In genomic region chr14:29529418-29529817, GRCh38 we compare ENCODE assay signal across 11 cellular contexts.
DNase-seq lines count a peak whose midpoint lies in the region; TF ChIP-seq lines count a peak whose summit lies in the region.
"Had no signal": no experiment of that assay in that cellular context is flagged by ENCODE, and none has a peak within 500 bp of the region (broad histone marks: within the 10 kb centered on the region; RNA-seq: fewer than 3 reads in every experiment).

No MANE protein-coding gene starts in this region.

- DNase-seq in NCI-H1436 (lab: John Stamatoyannopoulos, UW) (peak; percentile 29), NCI-H1436 treated with DMSO at 0.1 percent for 48 hours (lab: John Stamatoyannopoulos, UW) (no peak), LHCN-M2 (ENCODE audit: low read depth) (peak; percentile 7), cardiac fibroblast (ENCODE audit: low read depth in 2 of 2) (peak; percentile 7 to 19), activated gamma-delta T cell (lab: John Stamatoyannopoulos, UW) (no peak), T-helper 1 cell (no peak), colonic mucosa (no peak)
- DNase-seq: activated gamma-delta T cell treated with Interleukin-2 at 50 U/mL for 16 hours, naive B cell had no signal

- H3K9me3 ChIP-seq in neuron (ENCODE audit: low read length), result no peaks in the 10 kb centered on the region
- H3K9me3 ChIP-seq in colonic mucosa, result no peaks in the 10 kb centered on the region
- H3K9me3 ChIP-seq: A549 had no signal

- H3K36me3 ChIP-seq in neuron (ENCODE audit: insufficient read depth, low read length) (no peaks in the 10 kb centered on the region), colonic mucosa (no peaks in the 10 kb centered on the region)

- H3K9ac ChIP-seq in colonic mucosa (ENCODE audit: low read depth in 2 of 2, low read length in 2 of 2), result no peak overlapping the region

- intact Hi-C loops in colonic mucosa (cut with DNase I), result no loop called here

- no peak overlapping the region for H3K4me3 ChIP-seq in cardiac fibroblast (replicated peaks in 1 of 2; ENCODE audit: low read depth in 2 of 2, low read length in 2 of 2)
- H3K4me3 ChIP-seq in neuron (ENCODE audit: low read length), result peak overlapping the region; percentile 11
- H3K4me3 ChIP-seq in colonic mucosa, result no peak overlapping the region
- H3K4me3 ChIP-seq: A549 had no signal

- H3K4me1 ChIP-seq in neuron (ENCODE audit: insufficient read depth, low read length) (peaks cover 13% of the 10 kb centered on the region), colonic mucosa (no peaks in the 10 kb centered on the region)
- H3K4me1 ChIP-seq: A549 had no signal

- H2AFZ ChIP-seq in neuron (ENCODE audit: low read depth, low read length), result no peak overlapping the region

- H3K27ac ChIP-seq in colonic mucosa, result no peak overlapping the region
- H3K27ac ChIP-seq: A549 had no signal

- H3K27me3 ChIP-seq in neuron (ENCODE audit: insufficient read depth, low read length) (no peaks in the 10 kb centered on the region), colonic mucosa (no peaks in the 10 kb centered on the region)

- peak; percentile 26 for TF ChIP-seq CTCF in cardiac fibroblast (IDR thresholded peaks at IDR 0.05; ENCODE audit: low read depth, low read length)
- TF ChIP-seq CTCF in colonic mucosa (IDR thresholded peaks at IDR 0.05), result no peak

Comparison
In these comparisons a context has a peak if more than half of its experiments do, and no peak if none do; other contexts are left out.
1. DNase-seq: peak in NCI-H1436 (single experiment), LHCN-M2 (single experiment) and cardiac fibroblast (2 of 2); none in NCI-H1436 treated with DMSO at 0.1 percent for 48 hours (single experiment), activated gamma-delta T cell (single experiment), T-helper 1 cell (0 of 5) and colonic mucosa (single experiment).